ENCODE assay signal across 2 cellular contexts in the genomic region with DNA sequence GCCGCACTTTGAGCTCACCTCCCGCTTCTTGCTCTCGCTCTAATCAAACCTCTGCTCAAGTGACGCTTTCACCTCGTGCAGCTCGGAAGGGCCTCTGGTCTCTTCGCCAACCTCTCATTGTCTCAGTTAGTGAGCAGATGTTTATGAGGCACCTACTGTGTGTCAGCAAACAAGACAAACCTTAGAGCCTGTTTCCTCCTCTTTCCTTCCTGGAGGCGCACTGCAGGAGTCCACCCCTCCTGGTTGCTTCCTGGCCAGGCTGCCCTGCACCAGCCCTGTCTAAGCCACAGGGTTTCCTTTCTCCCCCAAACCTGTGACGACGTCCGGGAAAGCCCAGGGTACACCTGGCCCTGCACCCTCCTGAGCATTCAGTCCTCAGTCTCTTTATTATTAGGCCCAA.
A peak's percentile ranks its signal among the peaks of the same experiment; 100 is the strongest.
TF ChIP-seq lines count a peak whose summit lies in the region.

No MANE protein-coding gene starts in this region.

TF ChIP-seq in GM23338, 12 proteins besides CTCF, POLR2A, EP300 and RAD21 (continues in another document):
- no peak for TF ChIP-seq POLR2AphosphoS5 (IDR thresholded peaks at IDR 0.05; ENCODE audit: low read depth)
- no peak for TF ChIP-seq STAT1 (IDR thresholded peaks at IDR 0.05; ENCODE audit: unreplicated experiment)
- TF ChIP-seq, protein P1, sequence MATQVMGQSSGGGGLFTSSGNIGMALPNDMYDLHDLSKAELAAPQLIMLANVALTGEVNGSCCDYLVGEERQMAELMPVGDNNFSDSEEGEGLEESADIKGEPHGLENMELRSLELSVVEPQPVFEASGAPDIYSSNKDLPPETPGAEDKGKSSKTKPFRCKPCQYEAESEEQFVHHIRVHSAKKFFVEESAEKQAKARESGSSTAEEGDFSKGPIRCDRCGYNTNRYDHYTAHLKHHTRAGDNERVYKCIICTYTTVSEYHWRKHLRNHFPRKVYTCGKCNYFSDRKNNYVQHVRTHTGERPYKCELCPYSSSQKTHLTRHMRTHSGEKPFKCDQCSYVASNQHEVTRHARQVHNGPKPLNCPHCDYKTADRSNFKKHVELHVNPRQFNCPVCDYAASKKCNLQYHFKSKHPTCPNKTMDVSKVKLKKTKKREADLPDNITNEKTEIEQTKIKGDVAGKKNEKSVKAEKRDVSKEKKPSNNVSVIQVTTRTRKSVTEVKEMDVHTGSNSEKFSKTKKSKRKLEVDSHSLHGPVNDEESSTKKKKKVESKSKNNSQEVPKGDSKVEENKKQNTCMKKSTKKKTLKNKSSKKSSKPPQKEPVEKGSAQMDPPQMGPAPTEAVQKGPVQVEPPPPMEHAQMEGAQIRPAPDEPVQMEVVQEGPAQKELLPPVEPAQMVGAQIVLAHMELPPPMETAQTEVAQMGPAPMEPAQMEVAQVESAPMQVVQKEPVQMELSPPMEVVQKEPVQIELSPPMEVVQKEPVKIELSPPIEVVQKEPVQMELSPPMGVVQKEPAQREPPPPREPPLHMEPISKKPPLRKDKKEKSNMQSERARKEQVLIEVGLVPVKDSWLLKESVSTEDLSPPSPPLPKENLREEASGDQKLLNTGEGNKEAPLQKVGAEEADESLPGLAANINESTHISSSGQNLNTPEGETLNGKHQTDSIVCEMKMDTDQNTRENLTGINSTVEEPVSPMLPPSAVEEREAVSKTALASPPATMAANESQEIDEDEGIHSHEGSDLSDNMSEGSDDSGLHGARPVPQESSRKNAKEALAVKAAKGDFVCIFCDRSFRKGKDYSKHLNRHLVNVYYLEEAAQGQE (IDR thresholded peaks at IDR 0.05; ENCODE audit: unreplicated experiment): no peak
- no peak for TF ChIP-seq JUNB (IDR thresholded peaks at IDR 0.05; ENCODE audit: unreplicated experiment)
- TF ChIP-seq EZH2 (IDR thresholded peaks at IDR 0.05; ENCODE audit: low read depth, unreplicated experiment): no peak
- TF ChIP-seq EZH2phosphoT487 (IDR thresholded peaks at IDR 0.05; ENCODE audit: unreplicated experiment): no peak
- no peak for TF ChIP-seq ZNF114 (CRISPR knock-in tag; IDR thresholded peaks at IDR 0.05)
- TF ChIP-seq, protein P2, sequence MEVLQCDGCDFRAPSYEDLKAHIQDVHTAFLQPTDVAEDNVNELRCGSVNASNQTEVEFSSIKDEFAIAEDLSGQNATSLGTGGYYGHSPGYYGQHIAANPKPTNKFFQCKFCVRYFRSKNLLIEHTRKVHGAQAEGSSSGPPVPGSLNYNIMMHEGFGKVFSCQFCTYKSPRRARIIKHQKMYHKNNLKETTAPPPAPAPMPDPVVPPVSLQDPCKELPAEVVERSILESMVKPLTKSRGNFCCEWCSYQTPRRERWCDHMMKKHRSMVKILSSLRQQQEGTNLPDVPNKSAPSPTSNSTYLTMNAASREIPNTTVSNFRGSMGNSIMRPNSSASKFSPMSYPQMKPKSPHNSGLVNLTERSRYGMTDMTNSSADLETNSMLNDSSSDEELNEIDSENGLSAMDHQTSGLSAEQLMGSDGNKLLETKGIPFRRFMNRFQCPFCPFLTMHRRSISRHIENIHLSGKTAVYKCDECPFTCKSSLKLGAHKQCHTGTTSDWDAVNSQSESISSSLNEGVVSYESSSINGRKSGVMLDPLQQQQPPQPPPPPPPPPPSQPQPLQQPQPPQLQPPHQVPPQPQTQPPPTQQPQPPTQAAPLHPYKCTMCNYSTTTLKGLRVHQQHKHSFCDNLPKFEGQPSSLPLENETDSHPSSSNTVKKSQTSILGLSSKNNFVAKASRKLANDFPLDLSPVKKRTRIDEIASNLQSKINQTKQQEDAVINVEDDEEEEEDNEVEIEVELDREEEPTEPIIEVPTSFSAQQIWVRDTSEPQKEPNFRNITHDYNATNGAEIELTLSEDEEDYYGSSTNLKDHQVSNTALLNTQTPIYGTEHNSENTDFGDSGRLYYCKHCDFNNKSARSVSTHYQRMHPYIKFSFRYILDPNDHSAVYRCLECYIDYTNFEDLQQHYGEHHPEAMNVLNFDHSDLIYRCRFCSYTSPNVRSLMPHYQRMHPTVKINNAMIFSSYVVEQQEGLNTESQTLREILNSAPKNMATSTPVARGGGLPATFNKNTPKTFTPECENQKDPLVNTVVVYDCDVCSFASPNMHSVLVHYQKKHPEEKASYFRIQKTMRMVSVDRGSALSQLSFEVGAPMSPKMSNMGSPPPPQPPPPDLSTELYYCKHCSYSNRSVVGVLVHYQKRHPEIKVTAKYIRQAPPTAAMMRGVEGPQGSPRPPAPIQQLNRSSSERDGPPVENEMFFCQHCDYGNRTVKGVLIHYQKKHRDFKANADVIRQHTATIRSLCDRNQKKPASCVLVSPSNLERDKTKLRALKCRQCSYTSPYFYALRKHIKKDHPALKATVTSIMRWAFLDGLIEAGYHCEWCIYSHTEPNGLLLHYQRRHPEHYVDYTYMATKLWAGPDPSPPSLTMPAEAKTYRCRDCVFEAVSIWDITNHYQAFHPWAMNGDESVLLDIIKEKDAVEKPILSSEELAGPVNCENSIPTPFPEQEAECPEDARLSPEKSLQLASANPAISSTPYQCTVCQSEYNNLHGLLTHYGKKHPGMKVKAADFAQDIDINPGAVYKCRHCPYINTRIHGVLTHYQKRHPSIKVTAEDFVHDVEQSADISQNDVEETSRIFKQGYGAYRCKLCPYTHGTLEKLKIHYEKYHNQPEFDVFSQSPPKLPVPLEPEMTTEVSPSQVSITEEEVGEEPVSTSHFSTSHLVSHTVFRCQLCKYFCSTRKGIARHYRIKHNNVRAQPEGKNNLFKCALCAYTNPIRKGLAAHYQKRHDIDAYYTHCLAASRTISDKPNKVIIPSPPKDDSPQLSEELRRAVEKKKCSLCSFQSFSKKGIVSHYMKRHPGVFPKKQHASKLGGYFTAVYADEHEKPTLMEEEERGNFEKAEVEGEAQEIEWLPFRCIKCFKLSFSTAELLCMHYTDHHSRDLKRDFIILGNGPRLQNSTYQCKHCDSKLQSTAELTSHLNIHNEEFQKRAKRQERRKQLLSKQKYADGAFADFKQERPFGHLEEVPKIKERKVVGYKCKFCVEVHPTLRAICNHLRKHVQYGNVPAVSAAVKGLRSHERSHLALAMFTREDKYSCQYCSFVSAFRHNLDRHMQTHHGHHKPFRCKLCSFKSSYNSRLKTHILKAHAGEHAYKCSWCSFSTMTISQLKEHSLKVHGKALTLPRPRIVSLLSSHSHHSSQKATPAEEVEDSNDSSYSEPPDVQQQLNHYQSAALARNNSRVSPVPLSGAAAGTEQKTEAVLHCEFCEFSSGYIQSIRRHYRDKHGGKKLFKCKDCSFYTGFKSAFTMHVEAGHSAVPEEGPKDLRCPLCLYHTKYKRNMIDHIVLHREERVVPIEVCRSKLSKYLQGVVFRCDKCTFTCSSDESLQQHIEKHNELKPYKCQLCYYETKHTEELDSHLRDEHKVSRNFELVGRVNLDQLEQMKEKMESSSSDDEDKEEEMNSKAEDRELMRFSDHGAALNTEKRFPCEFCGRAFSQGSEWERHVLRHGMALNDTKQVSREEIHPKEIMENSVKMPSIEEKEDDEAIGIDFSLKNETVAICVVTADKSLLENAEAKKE (CRISPR knock-in tag; IDR thresholded peaks at IDR 0.05): no peak
- TF ChIP-seq, protein P3, sequence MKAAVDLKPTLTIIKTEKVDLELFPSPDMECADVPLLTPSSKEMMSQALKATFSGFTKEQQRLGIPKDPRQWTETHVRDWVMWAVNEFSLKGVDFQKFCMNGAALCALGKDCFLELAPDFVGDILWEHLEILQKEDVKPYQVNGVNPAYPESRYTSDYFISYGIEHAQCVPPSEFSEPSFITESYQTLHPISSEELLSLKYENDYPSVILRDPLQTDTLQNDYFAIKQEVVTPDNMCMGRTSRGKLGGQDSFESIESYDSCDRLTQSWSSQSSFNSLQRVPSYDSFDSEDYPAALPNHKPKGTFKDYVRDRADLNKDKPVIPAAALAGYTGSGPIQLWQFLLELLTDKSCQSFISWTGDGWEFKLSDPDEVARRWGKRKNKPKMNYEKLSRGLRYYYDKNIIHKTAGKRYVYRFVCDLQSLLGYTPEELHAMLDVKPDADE (IDR thresholded peaks at IDR 0.05): no peak
- no peak for TF ChIP-seq CREB1 (CRISPR knock-in tag; IDR thresholded peaks at IDR 0.05; ENCODE audit: low read depth)

TF ChIP-seq in H1, 55 proteins besides CTCF, POLR2A, EP300 and RAD21:
- TF ChIP-seq, protein P4, sequence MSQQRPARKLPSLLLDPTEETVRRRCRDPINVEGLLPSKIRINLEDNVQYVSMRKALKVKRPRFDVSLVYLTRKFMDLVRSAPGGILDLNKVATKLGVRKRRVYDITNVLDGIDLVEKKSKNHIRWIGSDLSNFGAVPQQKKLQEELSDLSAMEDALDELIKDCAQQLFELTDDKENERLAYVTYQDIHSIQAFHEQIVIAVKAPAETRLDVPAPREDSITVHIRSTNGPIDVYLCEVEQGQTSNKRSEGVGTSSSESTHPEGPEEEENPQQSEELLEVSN (IDR thresholded peaks at IDR 0.05): peak; percentile 8; the same call in 1 of the 2 replicates
- TF ChIP-seq RBBP5 (IDR thresholded peaks at IDR 0.05; ENCODE audit: borderline replicate concordance, low read depth, low read length): no peak
